8 cellular contexts compared by ENCODE assay signal in the genomic region with DNA sequence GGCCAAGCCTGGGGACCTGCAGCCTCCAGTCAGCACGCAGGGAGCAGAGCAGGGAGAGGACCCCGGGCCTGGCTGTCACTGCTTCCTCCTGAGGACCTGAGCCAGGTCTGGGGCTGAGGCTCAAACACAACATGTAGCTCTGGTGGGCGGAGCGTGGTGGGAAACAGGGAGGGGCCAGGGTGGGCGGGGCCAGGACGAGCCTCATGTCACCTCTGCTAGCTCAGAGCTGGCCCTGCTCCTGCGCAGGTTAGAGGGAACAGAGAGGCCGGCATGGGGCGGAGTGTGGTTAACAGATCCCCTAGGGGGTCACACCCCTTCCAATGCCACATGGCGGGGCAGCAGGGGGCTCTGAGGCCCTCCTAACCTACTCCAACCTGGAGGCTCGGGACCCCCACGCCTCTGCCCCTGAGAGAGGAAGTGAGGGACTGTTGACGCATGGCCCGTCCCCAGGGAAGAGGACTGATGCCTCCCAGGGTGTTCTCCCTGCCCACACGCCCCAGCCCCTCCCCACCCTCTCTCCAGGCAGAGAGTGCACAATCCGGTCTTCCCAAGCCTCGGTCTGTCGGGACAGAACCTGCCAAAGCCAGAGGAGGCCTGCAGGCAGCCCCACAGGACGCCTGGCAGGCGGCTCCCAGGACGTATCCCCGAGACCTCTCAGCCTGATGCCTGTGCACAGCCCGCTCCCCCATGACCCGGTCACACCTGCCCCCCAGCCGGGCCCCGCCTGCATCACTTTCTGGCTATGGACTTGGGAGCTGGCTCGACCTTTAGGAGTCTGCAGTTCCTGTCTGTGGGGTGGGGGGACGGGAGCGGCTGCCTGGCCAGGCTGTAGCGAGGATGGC. TPM values are rescaled to one million over a fixed set of nuclear protein-coding genes. Genes with fewer than 3 reads are reported as not detected.
DNase-seq lines count a peak whose midpoint lies in the region; ATAC-seq, FAIRE-seq and TF ChIP-seq lines count a peak whose summit lies in the region.

No MANE protein-coding gene starts in this region.

- H3K4me1 ChIP-seq in RWPE2 (ENCODE audit: insufficient read depth, poor library complexity, severe bottlenecking) (peaks cover 29% of the 10 kb centered on the region), small intestine (ENCODE audit: control insufficient read depth in 2 of 2, insufficient read depth in 1 of 2, low read depth in 1 of 2, low read length in 1 of 2) (peaks cover 5 to 12% of the 10 kb centered on the region in 2 donors)

- no peak for FAIRE-seq in small intestine (lab: Jason Lieb, UNC)

- 36 to 62% (median 39%) methylated on average over 26 to 30 of the region's 30 CpGs for WGBS in small intestine, 3 donors

- peaks cover 4% of the 10 kb centered on the region; the same call in 1 of the 2 replicates for H3K36me3 ChIP-seq in RWPE2 (ENCODE audit: low read depth)
- H3K36me3 ChIP-seq in small intestine (ENCODE audit: control insufficient read depth in 2 of 2, insufficient read depth in 2 of 2, low read length in 2 of 2): no peaks in the 10 kb centered on the region

- DNase-seq in 8988T (peak; percentile 86), GF-D8 (lab: John Stamatoyannopoulos, UW) (peak; percentile 67), RWPE2 (ENCODE audit: low spot score) (no peak), epithelial cell of prostate (ENCODE audit: low read depth, low spot score) (no peak), small intestine (peak; percentile 48), epidermal melanocyte (ENCODE audit: insufficient read length, low spot score) (no peak), superior temporal gyrus (ENCODE audit: extremely low spot score) (no peak)

- H3K27ac ChIP-seq in RWPE2 (ENCODE audit: poor library complexity, severe bottlenecking): peak overlapping the region; percentile 70
- H3K27ac ChIP-seq in epithelial cell of prostate: peak overlapping the region; percentile 74
- H3K27ac ChIP-seq in small intestine (ENCODE audit: low read depth in 1 of 2, low read length in 1 of 2): peak overlapping the region in 1 of 2 donors; percentile 59

- TF ChIP-seq CTCF in RWPE2 (IDR thresholded peaks at IDR 0.05; ENCODE audit: poor library complexity, severe bottlenecking): no peak

- H3K4me3 ChIP-seq in RWPE2 (ENCODE audit: severe bottlenecking): peak overlapping the region; percentile 4
- no peak overlapping the region for H3K4me3 ChIP-seq in small intestine (ENCODE audit: low read depth in 1 of 2, low read length in 2 of 2)

- H3K9me3 ChIP-seq in RWPE2 (ENCODE audit: severe bottlenecking): no peaks in the 10 kb centered on the region
- no peaks in the 10 kb centered on the region for H3K9me3 ChIP-seq in small intestine (ENCODE audit: control insufficient read depth, low read depth)

- no peaks in the 10 kb centered on the region for H3K27me3 ChIP-seq in RWPE2 (ENCODE audit: insufficient read depth, poor library complexity, severe bottlenecking)
- H3K27me3 ChIP-seq in small intestine (ENCODE audit: control insufficient read depth in 2 of 2, insufficient read depth in 2 of 2, low read length in 2 of 2): no peaks in the 10 kb centered on the region

- ATAC-seq in RWPE2 (ENCODE audit: low read depth) (peak; percentile 4; the same call in 1 of the 3 replicates), GM19395 (IDR thresholded peaks at IDR 0.05; ENCODE audit: unreplicated experiment) (no peak)

RNA-seq across cellular contexts. Expression of a gene that starts 15.2 kb away (rescaled TPM):
- 10 to 100 TPM; 22.8 to 95.0 (median 27.8) TPM for polyA plus RNA-seq in small intestine

RNA-seq across cellular contexts. Expression of a gene that starts 33.8 kb away (rescaled TPM):
- polyA plus RNA-seq in small intestine: 10 to 100 TPM in 1 of 3 donors, 1 to 10 TPM in 2; 1.1 to 16.7 (median 2.2) TPM

RNA-seq across cellular contexts. Expression of a gene that starts 41.9 kb away (rescaled TPM):
- 100 to 1,000 TPM; 197 to 255 (median 247) TPM for polyA plus RNA-seq in small intestine

Comparison
In these comparisons a context has a peak if more than half of its experiments do, and no peak if none do; other contexts are left out.
1. DNase-seq: peak in 8988T (single experiment), GF-D8 (single experiment) and small intestine (single experiment); none in RWPE2 (single experiment), epithelial cell of prostate (single experiment), epidermal melanocyte (single experiment) and superior temporal gyrus (single experiment).